8 cellular contexts compared by ENCODE assay signal in genomic region chr14:100221419-100222218, GRCh38. TPM values are rescaled to one million over a fixed set of nuclear protein-coding genes. Genes with fewer than 3 reads are reported as not detected.
A peak's percentile ranks its signal among the peaks of the same experiment; 100 is the strongest.
DNase-seq lines count a peak whose midpoint lies in the region; ATAC-seq, FAIRE-seq and TF ChIP-seq lines count a peak whose summit lies in the region.

No MANE protein-coding gene starts in this region.

- no peaks in the 10 kb centered on the region for H4K20me1 ChIP-seq in hepatocyte (ENCODE audit: insufficient read depth, poor library complexity, severe bottlenecking)

- no peak for TF ChIP-seq CTCF in D721Med (IDR thresholded peaks at IDR 0.05; ENCODE audit: insufficient read depth, missing control alignments)
- no peak for TF ChIP-seq CTCF in hepatocyte (IDR thresholded peaks at IDR 0.05; ENCODE audit: poor library complexity)

- H2AFZ ChIP-seq in hepatocyte: peak overlapping the region; percentile 45

- H3K4me2 ChIP-seq in hepatocyte: peak overlapping the region; percentile 79

- H3K9me3 ChIP-seq in hepatocyte (ENCODE audit: low read depth): no peaks in the 10 kb centered on the region
- no peaks in the 10 kb centered on the region for H3K9me3 ChIP-seq in skeletal muscle tissue (ENCODE audit: control insufficient read depth in 3 of 3, low read length in 3 of 3)

- H3K4me3 ChIP-seq in hepatocyte: peak overlapping the region; percentile 35
- peak overlapping the region; percentile 69 to 82 (median 69) for H3K4me3 ChIP-seq in skeletal muscle tissue (ENCODE audit: low read length in 3 of 3)

- H3K27me3 ChIP-seq in hepatocyte: no peaks in the 10 kb centered on the region
- H3K27me3 ChIP-seq in skeletal muscle tissue (ENCODE audit: control insufficient read depth in 3 of 3, insufficient read depth in 3 of 3, low read length in 3 of 3): no peaks in the 10 kb centered on the region

- H3K79me2 ChIP-seq in hepatocyte: peaks cover 65% of the 10 kb centered on the region

- ATAC-seq in GM19468 (IDR thresholded peaks at IDR 0.05; ENCODE audit: extremely low read depth, unreplicated experiment) (peak; percentile 89), HG03571 (IDR thresholded peaks at IDR 0.05; ENCODE audit: unreplicated experiment) (peak; percentile 95)

- no peak for DNase-seq in D721Med (ENCODE audit: insufficient read length, low spot score)
- DNase-seq in RPMI8226: peak; percentile 70
- peak; percentile 75 for DNase-seq in activated naive CD4-positive, alpha-beta T cell treated with anti-CD3 and anti-CD28 coated beads, Interleukin-2, amount 50 U/mL, for 16 hours
- DNase-seq in hepatocyte (ENCODE audit: low spot score): peak; percentile 80
- DNase-seq in HTR-8/SVneo (ENCODE audit: insufficient read length, low spot score): no peak

- FAIRE-seq in D721Med (lab: Jason Lieb, UNC) (peak; percentile 32), HTR-8/SVneo (lab: Jason Lieb, UNC) (no peak)

- peak overlapping the region in 2 of 3 donors; percentile 54 to 62 for H3K9ac ChIP-seq in skeletal muscle tissue (ENCODE audit: low read depth in 1 of 3, low read length in 3 of 3)

- H3K36me3 ChIP-seq in hepatocyte (replicated peaks; ENCODE audit: insufficient read depth, low read depth) (no peaks in the 10 kb centered on the region), skeletal muscle tissue (ENCODE audit: control insufficient read depth in 3 of 3, insufficient read depth in 3 of 3, low read length in 3 of 3) (no peaks in the 10 kb centered on the region)

- peaks cover 36% of the 10 kb centered on the region for H3K4me1 ChIP-seq in hepatocyte (ENCODE audit: insufficient read depth)
- peaks cover 12 to 22% (median 12%) of the 10 kb centered on the region in 3 donors for H3K4me1 ChIP-seq in skeletal muscle tissue (ENCODE audit: control insufficient read depth in 3 of 3, insufficient read depth in 3 of 3, low read length in 3 of 3)

- no peaks in the 10 kb centered on the region for H3K9me2 ChIP-seq in hepatocyte (replicated peaks; ENCODE audit: insufficient read depth)

- H3K27ac ChIP-seq in hepatocyte: peak overlapping the region; percentile 87
- H3K27ac ChIP-seq in skeletal muscle tissue (ENCODE audit: low read depth, low read length): peak overlapping the region; percentile 36

- 5% methylated on average over 16 of the region's 16 CpGs for WGBS in hepatocyte (ENCODE audit: low lambda C conversion rate, missing lambda C conversion rate)

RNA-seq across cellular contexts. Expression of gene YY1, which starts 17.3 kb away (rescaled TPM):
- total RNA-seq in hepatocyte: 52.6 and 58.5 TPM in 2 replicates
- 27.3 and 32.6 TPM in 2 replicates for polyA plus RNA-seq in hepatocyte
- total RNA-seq in skeletal muscle tissue: 39.7 TPM

Comparison
In these comparisons a context has a peak if more than half of its experiments do, and no peak if none do; other contexts are left out.
1. DNase-seq: peak in RPMI8226 (single experiment), activated naive CD4-positive, alpha-beta T cell treated with anti-CD3 and anti-CD28 coated beads, Interleukin-2, amount 50 U/mL, for 16 hours (single experiment) and hepatocyte (single experiment); none in D721Med (single experiment) and HTR-8/SVneo (single experiment).